24 cellular contexts compared by ENCODE assay signal in genomic region chr14:23323838-23324454, GRCh38. TPM values are rescaled to one million over a fixed set of nuclear protein-coding genes. Genes with fewer than 3 reads are reported as not detected.
DNase-seq lines count a peak whose midpoint lies in the region; ATAC-seq, FAIRE-seq and TF ChIP-seq lines count a peak whose summit lies in the region.
"Had no signal": no experiment of that assay in that cellular context is flagged by ENCODE, and none has a peak within 500 bp of the region (broad histone marks: within the 10 kb centered on the region; RNA-seq: fewer than 3 reads in every experiment).

No MANE protein-coding gene starts in this region.

- H2AFZ ChIP-seq in HepG2 (ENCODE audit: low read length) (no peak overlapping the region), smooth muscle cell (ENCODE audit: low read depth) (no peak overlapping the region)

- no peak overlapping the region for H3K27ac Mint-ChIP-seq in activated naive CD8-positive, alpha-beta T cell treated with anti-CD3 and anti-CD28 coated beads, Interleukin-2, amount 50 U/mL, for 24 hours
- H3K27ac Mint-ChIP-seq: activated naive CD4-positive, alpha-beta T cell treated with anti-CD3 and anti-CD28 coated beads, Interleukin-2, amount 10 ng/mL, durations not matched to agents 7 days and 5 days; T-helper 1 cell treated with Interleukin-12 subunit alpha and Interleukin-12 subunit beta and Interleukin-4 antibody, amounts not matched to agents 30 μg/mL and 1 μg/mL, for 36 hours had no signal

- H3K27ac ChIP-seq in HepG2 (ENCODE audit: extremely low read length, insufficient read depth, low read length) (no peak overlapping the region), right lobe of liver (no peak overlapping the region), smooth muscle cell (ENCODE audit: low read depth) (peak overlapping the region; percentile 98)
- H3K27ac ChIP-seq: HL-60, SJSA1 had no signal

- H3F3A ChIP-seq in smooth muscle cell (ENCODE audit: low read depth), result peaks cover 50% of the 10 kb centered on the region

- TF ChIP-seq CTCF in HepG2 (CRISPR knock-in tag; IDR thresholded peaks at IDR 0.05), result no peak
- TF ChIP-seq CTCF in right lobe of liver (IDR thresholded peaks at IDR 0.05), result no peak
- TF ChIP-seq CTCF in smooth muscle cell (IDR thresholded peaks at IDR 0.05; ENCODE audit: borderline replicate concordance, insufficient read depth, poor library complexity, severe bottlenecking), result no peak

- H3K4me3 ChIP-seq in HepG2 (replicated peaks in 1 of 3; ENCODE audit: insufficient read depth in 1 of 3, low read depth in 2 of 3, low read length in 3 of 3) (no peak overlapping the region), right lobe of liver (no peak overlapping the region), smooth muscle cell (peak overlapping the region; percentile 92)
- H3K4me3 ChIP-seq: SJSA1, thoracic aorta had no signal

- no peaks in the 10 kb centered on the region for H3K9me3 Mint-ChIP-seq in activated naive CD8-positive, alpha-beta T cell treated with anti-CD3 and anti-CD28 coated beads, Interleukin-2, amount 50 U/mL, for 24 hours

- intact Hi-C loops in HepG2 (cut with micrococcal nuclease; ENCODE audit: unreplicated experiment), result loop anchor here (2.0 kb wide), 1 partner anchor 233 kb away; the partner anchor contains the start of gene THTPA
- intact Hi-C loops in right lobe of liver (cut with DNase I), result no loop called here

- peak overlapping the region; percentile 94 for H3K4me3 Mint-ChIP-seq in activated naive CD8-positive, alpha-beta T cell treated with anti-CD3 and anti-CD28 coated beads, Interleukin-2, amount 50 U/mL, for 24 hours

- WGBS in HepG2 (ENCODE audit: low lambda C conversion rate), result 96% methylated on average over 18 of the region's 18 CpGs
- 82% methylated on average over 18 of the region's 18 CpGs for WGBS in right lobe of liver (ENCODE audit: insufficient coverage, low coverage, low lambda C conversion rate, missing lambda C conversion rate)
- 96% methylated on average over 18 of the region's 18 CpGs for WGBS in smooth muscle cell (ENCODE audit: low lambda C conversion rate)

- H3K4me1 Mint-ChIP-seq in activated naive CD8-positive, alpha-beta T cell treated with anti-CD3 and anti-CD28 coated beads, Interleukin-2, amount 50 U/mL, for 24 hours, result peaks cover 38% of the 10 kb centered on the region

- in situ Hi-C loops in HepG2 (cut with HindIII; ENCODE audit: extremely low pct_ligation_motif_present, low pct_unique_long_range_greater_than_20kb), result loop anchor here (5.0 to 25.0 kb wide), 2 partner anchors 233 to 813 kb away; partner anchors contain the start of genes EMC9, FITM1, PSME1 and PSME2

- FAIRE-seq in HepG2 (lab: Jason Lieb, UNC), result no peak
- no peak for FAIRE-seq in urothelium cell line (lab: Jason Lieb, UNC)
- FAIRE-seq: colon had no signal

- ATAC-seq in HepG2 (no peak), right lobe of liver (no peak), GM18519 (IDR thresholded peaks at IDR 0.05; ENCODE audit: low FRiP score, unreplicated experiment) (no peak)
- ATAC-seq in activated naive CD8-positive, alpha-beta T cell treated with anti-CD3 and anti-CD28 coated beads, Interleukin-2, amount 50 U/mL, for 24 hours, result no peak
- ATAC-seq: left lobe of liver, Panc1 had no signal

- H3K4me2 ChIP-seq in HepG2 (ENCODE audit: low read depth, low read length) (0 out of 2 replicates have a peak overlapping the region, but pooled peaks have one; percentile 0), smooth muscle cell (no peak overlapping the region)

- H3K9me3 ChIP-seq in HepG2 (ENCODE audit: low read length) (no peaks in the 10 kb centered on the region), right lobe of liver (no peaks in the 10 kb centered on the region), smooth muscle cell (replicated peaks; ENCODE audit: low read depth) (no peaks in the 10 kb centered on the region)
- H3K9me3 ChIP-seq: SJSA1, thoracic aorta had no signal

- POLR2A ChIA-PET in HepG2 (lab: Yijun Ruan, JAX), result interaction anchor here (1.6 to 13.2 kb wide), 3 partner anchors 19 to 229 kb away, joined by 5 to 1053 read pairs (median 165); partner anchors contain the start of genes ACIN1, BCL2L2, C14orf119 and HOMEZ

- H4K20me1 ChIP-seq in HepG2 (ENCODE audit: insufficient read depth, low read length) (peaks cover 11% of the 10 kb centered on the region; the same call in 1 of the 2 replicates), smooth muscle cell (ENCODE audit: low read depth) (peaks cover 33% of the 10 kb centered on the region)

- H3K36me3 Mint-ChIP-seq in activated naive CD8-positive, alpha-beta T cell treated with anti-CD3 and anti-CD28 coated beads, Interleukin-2, amount 50 U/mL, for 24 hours (ENCODE audit: low read depth), result peaks cover 38% of the 10 kb centered on the region

- H3K27me3 Mint-ChIP-seq in activated naive CD8-positive, alpha-beta T cell treated with anti-CD3 and anti-CD28 coated beads, Interleukin-2, amount 50 U/mL, for 24 hours, result peaks cover 2% of the 10 kb centered on the region
- H3K27me3 Mint-ChIP-seq: activated naive CD4-positive, alpha-beta T cell treated with anti-CD3 and anti-CD28 coated beads, Interleukin-2, amount 10 ng/mL, durations not matched to agents 7 days and 5 days had no signal

- H3K27me3 ChIP-seq in HepG2 (ENCODE audit: control insufficient read depth in 1 of 2, insufficient read depth in 2 of 2, low read length in 2 of 2) (peaks cover 0 to 6% of the 10 kb centered on the region in 2 experiments; a peak in 2 of 5 replicates), right lobe of liver (no peaks in the 10 kb centered on the region), smooth muscle cell (ENCODE audit: low read depth) (no peaks in the 10 kb centered on the region)
- H3K27me3 ChIP-seq: SJSA1 had no signal

- BruUV-seq in HepG2 (replicated peaks; lab: Mats Ljungman, UMichigan), result no TSS peak

- H3K36me3 ChIP-seq in HepG2 (replicated peaks in 1 of 2; ENCODE audit: control insufficient read depth in 1 of 2, insufficient read depth in 2 of 2, low read length in 2 of 2) (peaks cover 18 to 36% of the 10 kb centered on the region in 2 experiments), right lobe of liver (peaks cover 0 to 28% (median 13%) of the 10 kb centered on the region in 4 donors), smooth muscle cell (ENCODE audit: low read depth) (no peaks in the 10 kb centered on the region)

- DNase-seq in HepG2 (ENCODE audit: low spot score), result no peak
- DNase-seq in right lobe of liver, result no peak
- DNase-seq in activated naive CD8-positive, alpha-beta T cell treated with anti-CD3 and anti-CD28 coated beads, Interleukin-2, amount 50 U/mL, for 24 hours, result no peak
- DNase-seq in smooth muscle cell (lab: John Stamatoyannopoulos, UW; ENCODE audit: unreplicated experiment), result no peak
- DNase-seq in urothelium cell line (ENCODE audit: low spot score), result no peak
- DNase-seq: activated CD4-positive, alpha-beta T cell treated with anti-CD3 and anti-CD28 coated beads, Interleukin-2, amount 50 U/mL, for 4 hours; activated naive CD4-positive, alpha-beta T cell treated with anti-CD3 and anti-CD28 coated beads, Interleukin-2, amount 10 ng/mL, durations not matched to agents 7 days and 5 days; activated T-cell treated with anti-CD3 and anti-CD28 coated beads for 4 hours; DMS79 treated with DMSO at 0.1 percent for 48 hours; glutamatergic neuron; IMR-90; MM.1S; NCI-H1694; NCI-H774; occipital lobe; stimulated activated CD4-positive, alpha-beta T cell treated with anti-CD3 and anti-CD28 coated beads, Interleukin-15, amount 100 ng/mL, for 24 hours had no signal

- CTCF ChIA-PET in HepG2 (lab: Yijun Ruan, JAX; ENCODE audit: low intra/inter-chr PET ratio, low total read pairs), result no interaction called here

- TF ChIP-seq POLR2A in HepG2 (IDR thresholded peaks at IDR 0.05; ENCODE audit: insufficient read depth in 1 of 2, low read depth in 2 of 2, low read length in 2 of 2) (peak in 1 of 2 experiments; percentile 42; a peak in 1 of 4 replicates), right lobe of liver (IDR thresholded peaks at IDR 0.05) (no peak)

- TF ChIP-seq EP300 in HepG2 (IDR thresholded peaks at IDR 0.05; ENCODE audit: low read depth in 2 of 2, low read length in 2 of 2), result no peak
- no peak for TF ChIP-seq EP300 in HepG2 (CRISPR knock-in tag; IDR thresholded peaks at IDR 0.05; ENCODE audit: borderline replicate concordance)

- H3K4me1 ChIP-seq in HepG2 (ENCODE audit: insufficient read depth, low read length) (peaks cover 42% of the 10 kb centered on the region), right lobe of liver (peaks cover 0 to 22% (median 4%) of the 10 kb centered on the region in 4 donors), smooth muscle cell (ENCODE audit: low read depth) (peaks cover 19% of the 10 kb centered on the region)

- H3K79me2 ChIP-seq in HepG2 (ENCODE audit: insufficient read depth, low read length) (peaks cover 23% of the 10 kb centered on the region), smooth muscle cell (ENCODE audit: low read depth) (peaks cover 25% of the 10 kb centered on the region)

- H3K9ac ChIP-seq in HepG2 (ENCODE audit: insufficient read depth, low read depth, low read length) (no peak overlapping the region), smooth muscle cell (ENCODE audit: low read depth) (no peak overlapping the region)

- no peak for TF ChIP-seq RAD21 in HepG2 (CRISPR knock-in tag; IDR thresholded peaks at IDR 0.05)

RNA-seq across cellular contexts. Expression of gene PABPN1, which starts 2.7 kb away (rescaled TPM):
- total RNA-seq in HepG2 (2016; rRNA removed; fragmentation: Illumina TruSeq; extraction: Trizol), result 173 and 233 TPM in 2 replicates
- 164 and 170 TPM in 2 replicates for total RNA-seq in HepG2 (2016; cell fraction: cytosol; rRNA removed; fragmentation: Illumina TruSeq; extraction: Trizol; ENCODE audit: low read depth)
- 151 and 261 TPM in 2 replicates for total RNA-seq in HepG2 (2016; cell fraction: insoluble cytoplasmic fraction; rRNA removed; fragmentation: Illumina TruSeq; extraction: Trizol)
- 240 and 258 TPM in 2 replicates for total RNA-seq in HepG2 (2016; cell fraction: membrane; rRNA removed; fragmentation: Illumina TruSeq; extraction: Trizol)
- 233 and 257 TPM in 2 replicates for total RNA-seq in HepG2 (2016; cell fraction: nucleus; rRNA removed; fragmentation: Illumina TruSeq; extraction: Trizol)
- polyA plus RNA-seq in HepG2 (2011; rRNA removed), result 524 and 560 TPM in 2 replicates
- polyA plus RNA-seq in HepG2 (2011; cell fraction: cytosol; rRNA removed), result 223 and 254 TPM in 2 replicates
- 1,653 and 1,890 TPM in 2 replicates for polyA plus RNA-seq in HepG2 (2011; cell fraction: nucleus; rRNA removed)
- polyA plus RNA-seq in HepG2 (2012), result 250 and 273 TPM in 2 replicates
- polyA plus RNA-seq in HepG2 (2016; cell fraction: cytosol; fragmentation: Illumina TruSeq; extraction: Trizol; ENCODE audit: low read depth), result 203 and 217 TPM in 2 replicates
- 267 and 292 TPM in 2 replicates for polyA plus RNA-seq in HepG2 (2016; cell fraction: insoluble cytoplasmic fraction; fragmentation: Illumina TruSeq; extraction: Trizol; ENCODE audit: low read depth)
- polyA plus RNA-seq in HepG2 (2016; cell fraction: membrane; fragmentation: Illumina TruSeq; extraction: Trizol; ENCODE audit: low read depth), result 282 and 307 TPM in 2 replicates
- polyA plus RNA-seq in HepG2 (2016; cell fraction: nucleus; fragmentation: Illumina TruSeq; extraction: Trizol; ENCODE audit: insufficient read depth, low read depth), result 742 and 751 TPM in 2 replicates
- polyA minus RNA-seq in HepG2 (2011; rRNA and poly(A)+ RNA removed; ENCODE audit: low replicate concordance), result 87.7 and 98.1 TPM in 2 replicates
- polyA minus RNA-seq in HepG2 (2011; cell fraction: cytosol; rRNA and poly(A)+ RNA removed), result 48.4 and 51.4 TPM in 2 replicates
- 305 and 331 TPM in 2 replicates for polyA minus RNA-seq in HepG2 (2011; cell fraction: nucleus; rRNA and poly(A)+ RNA removed)
- total RNA-seq in right lobe of liver, result 10 to 100 TPM; 23.6 to 95.3 (median 64.6) TPM
- total RNA-seq in smooth muscle cell, result 48.3 and 52.3 TPM in 2 replicates
- 139 and 156 TPM in 2 replicates for polyA plus RNA-seq in smooth muscle cell

RNA-seq across cellular contexts. Expression of gene BCL2L2, which starts 17.3 kb away (rescaled TPM):
- total RNA-seq in HepG2 (2016; rRNA removed; fragmentation: Illumina TruSeq; extraction: Trizol) (26.6 and 28.1 TPM in 2 replicates), right lobe of liver (10 to 100 TPM in 4 of 6 experiments, 1 to 10 TPM in 2; 8.8 to 15.8 (median 12.1) TPM), smooth muscle cell (11.7 and 13.2 TPM in 2 replicates)
- 5.8 and 7.1 TPM in 2 replicates for total RNA-seq in HepG2 (2016; cell fraction: cytosol; rRNA removed; fragmentation: Illumina TruSeq; extraction: Trizol; ENCODE audit: low read depth)
- 23.5 and 29.8 TPM in 2 replicates for total RNA-seq in HepG2 (2016; cell fraction: insoluble cytoplasmic fraction; rRNA removed; fragmentation: Illumina TruSeq; extraction: Trizol)
- 24.4 and 25.0 TPM in 2 replicates for total RNA-seq in HepG2 (2016; cell fraction: membrane; rRNA removed; fragmentation: Illumina TruSeq; extraction: Trizol)
- 38.0 and 39.0 TPM in 2 replicates for total RNA-seq in HepG2 (2016; cell fraction: nucleus; rRNA removed; fragmentation: Illumina TruSeq; extraction: Trizol)
- polyA plus RNA-seq in HepG2 (2011; rRNA removed) (49.8 and 58.5 TPM in 2 replicates), smooth muscle cell (1.6 and 2.0 TPM in 2 replicates)
- 47.5 and 52.5 TPM in 2 replicates for polyA plus RNA-seq in HepG2 (2011; cell fraction: cytosol; rRNA removed)
- polyA plus RNA-seq in HepG2 (2011; cell fraction: nucleus; rRNA removed), result 125 and 134 TPM in 2 replicates
- 58.4 and 61.4 TPM in 2 replicates for polyA plus RNA-seq in HepG2 (2012)
- polyA plus RNA-seq in HepG2 (2016; cell fraction: cytosol; fragmentation: Illumina TruSeq; extraction: Trizol; ENCODE audit: low read depth), result 5.0 and 5.6 TPM in 2 replicates
- 24.9 and 26.1 TPM in 2 replicates for polyA plus RNA-seq in HepG2 (2016; cell fraction: insoluble cytoplasmic fraction; fragmentation: Illumina TruSeq; extraction: Trizol; ENCODE audit: low read depth)
- polyA plus RNA-seq in HepG2 (2016; cell fraction: membrane; fragmentation: Illumina TruSeq; extraction: Trizol; ENCODE audit: low read depth), result 16.9 and 17.1 TPM in 2 replicates
- polyA plus RNA-seq in HepG2 (2016; cell fraction: nucleus; fragmentation: Illumina TruSeq; extraction: Trizol; ENCODE audit: insufficient read depth, low read depth), result 62.1 and 68.2 TPM in 2 replicates
- polyA minus RNA-seq in HepG2 (2011; rRNA and poly(A)+ RNA removed; ENCODE audit: low replicate concordance), result 14.9 and 41.6 TPM in 2 replicates
- polyA minus RNA-seq in HepG2 (2011; cell fraction: cytosol; rRNA and poly(A)+ RNA removed), result 15.1 and 17.5 TPM in 2 replicates
- polyA minus RNA-seq in HepG2 (2011; cell fraction: nucleus; rRNA and poly(A)+ RNA removed), result 64.5 and 72.0 TPM in 2 replicates

RNA-seq across cellular contexts. Expression of gene PPP1R3E, which starts 21.3 kb away (rescaled TPM):
- 8.3 and 16.5 TPM in 2 replicates for total RNA-seq in HepG2 (2016; rRNA removed; fragmentation: Illumina TruSeq; extraction: Trizol)
- total RNA-seq in HepG2 (2016; cell fraction: cytosol; rRNA removed; fragmentation: Illumina TruSeq; extraction: Trizol; ENCODE audit: low read depth), result 2.5 and 3.0 TPM in 2 replicates
- total RNA-seq in HepG2 (2016; cell fraction: insoluble cytoplasmic fraction; rRNA removed; fragmentation: Illumina TruSeq; extraction: Trizol), result 8.0 and 15.9 TPM in 2 replicates
- 7.4 and 8.8 TPM in 2 replicates for total RNA-seq in HepG2 (2016; cell fraction: membrane; rRNA removed; fragmentation: Illumina TruSeq; extraction: Trizol)
- total RNA-seq in HepG2 (2016; cell fraction: nucleus; rRNA removed; fragmentation: Illumina TruSeq; extraction: Trizol), result 19.8 and 23.1 TPM in 2 replicates
- 22.5 and 26.5 TPM in 2 replicates for polyA plus RNA-seq in HepG2 (2011; rRNA removed)
- 7.4 and 8.8 TPM in 2 replicates for polyA plus RNA-seq in HepG2 (2011; cell fraction: cytosol; rRNA removed)
- polyA plus RNA-seq in HepG2 (2011; cell fraction: nucleus; rRNA removed), result 76.6 and 82.6 TPM in 2 replicates
- polyA plus RNA-seq in HepG2 (2012), result 17.5 and 26.4 TPM in 2 replicates
- polyA plus RNA-seq in HepG2 (2016; cell fraction: cytosol; fragmentation: Illumina TruSeq; extraction: Trizol; ENCODE audit: low read depth), result 3.7 and 5.1 TPM in 2 replicates
- polyA plus RNA-seq in HepG2 (2016; cell fraction: insoluble cytoplasmic fraction; fragmentation: Illumina TruSeq; extraction: Trizol; ENCODE audit: low read depth), result 11.7 and 14.7 TPM in 2 replicates
- 7.2 and 7.4 TPM in 2 replicates for polyA plus RNA-seq in HepG2 (2016; cell fraction: membrane; fragmentation: Illumina TruSeq; extraction: Trizol; ENCODE audit: low read depth)
- polyA plus RNA-seq in HepG2 (2016; cell fraction: nucleus; fragmentation: Illumina TruSeq; extraction: Trizol; ENCODE audit: insufficient read depth, low read depth), result 47.6 and 61.8 TPM in 2 replicates
- 10.2 and 19.7 TPM in 2 replicates for polyA minus RNA-seq in HepG2 (2011; rRNA and poly(A)+ RNA removed; ENCODE audit: low replicate concordance)
- polyA minus RNA-seq in HepG2 (2011; cell fraction: cytosol; rRNA and poly(A)+ RNA removed), result 2.6 and 4.5 TPM in 2 replicates
- polyA minus RNA-seq in HepG2 (2011; cell fraction: nucleus; rRNA and poly(A)+ RNA removed), result 55.5 and 56.2 TPM in 2 replicates
- total RNA-seq in right lobe of liver, result 10 to 100 TPM in 2 of 6 experiments, 1 to 10 TPM in 4; 4.0 to 11.1 (median 8.1) TPM
- total RNA-seq in smooth muscle cell, result 1.7 and 2.0 TPM in 2 replicates
- 0.71 and 1.5 TPM in 2 replicates for polyA plus RNA-seq in smooth muscle cell

RNA-seq across cellular contexts. Expression of gene SLC22A17, which starts 28.7 kb away (rescaled TPM):
- total RNA-seq in HepG2 (2016; rRNA removed; fragmentation: Illumina TruSeq; extraction: Trizol), result 0.48 and 0.95 TPM in 2 replicates
- total RNA-seq in HepG2 (2016; cell fraction: cytosol; rRNA removed; fragmentation: Illumina TruSeq; extraction: Trizol; ENCODE audit: low read depth), result 0.30 TPM in 1 of 2 replicates, not detected in the other
- total RNA-seq in HepG2 (2016; cell fraction: insoluble cytoplasmic fraction; rRNA removed; fragmentation: Illumina TruSeq; extraction: Trizol), result 0.21 and 0.91 TPM in 2 replicates
- 0.12 and 0.31 TPM in 2 replicates for total RNA-seq in HepG2 (2016; cell fraction: membrane; rRNA removed; fragmentation: Illumina TruSeq; extraction: Trizol)
- 1.2 TPM in 2 replicates for total RNA-seq in HepG2 (2016; cell fraction: nucleus; rRNA removed; fragmentation: Illumina TruSeq; extraction: Trizol)
- polyA plus RNA-seq in HepG2 (2011; rRNA removed), result 1.1 and 1.8 TPM in 2 replicates
- 0.69 and 0.98 TPM in 2 replicates for polyA plus RNA-seq in HepG2 (2011; cell fraction: cytosol; rRNA removed)
- 9.4 and 11.6 TPM in 2 replicates for polyA plus RNA-seq in HepG2 (2011; cell fraction: nucleus; rRNA removed)
- 1.7 and 2.3 TPM in 2 replicates for polyA plus RNA-seq in HepG2 (2012)
- 0.12 and 0.14 TPM in 2 replicates for polyA plus RNA-seq in HepG2 (2016; cell fraction: cytosol; fragmentation: Illumina TruSeq; extraction: Trizol; ENCODE audit: low read depth)
- polyA plus RNA-seq in HepG2 (2016; cell fraction: insoluble cytoplasmic fraction; fragmentation: Illumina TruSeq; extraction: Trizol; ENCODE audit: low read depth), result 0.27 and 0.67 TPM in 2 replicates
- polyA plus RNA-seq in HepG2 (2016; cell fraction: membrane; fragmentation: Illumina TruSeq; extraction: Trizol; ENCODE audit: low read depth), result 0.16 and 0.19 TPM in 2 replicates
- 3.6 and 3.8 TPM in 2 replicates for polyA plus RNA-seq in HepG2 (2016; cell fraction: nucleus; fragmentation: Illumina TruSeq; extraction: Trizol; ENCODE audit: insufficient read depth, low read depth)
- 3.1 TPM in 1 of 2 replicates, not detected in the other for polyA minus RNA-seq in HepG2 (2011; rRNA and poly(A)+ RNA removed; ENCODE audit: low replicate concordance)
- polyA minus RNA-seq in HepG2 (2011; cell fraction: cytosol; rRNA and poly(A)+ RNA removed), result 0.59 and 1.5 TPM in 2 replicates
- 0.99 and 1.9 TPM in 2 replicates for polyA minus RNA-seq in HepG2 (2011; cell fraction: nucleus; rRNA and poly(A)+ RNA removed)
- 1 to 10 TPM; 1.5 to 2.7 (median 2.1) TPM for total RNA-seq in right lobe of liver
- 70.3 and 81.0 TPM in 2 replicates for total RNA-seq in smooth muscle cell
- polyA plus RNA-seq in smooth muscle cell, result 127 and 134 TPM in 2 replicates

RNA-seq across cellular contexts. Expression of gene HOMEZ, which starts 38.0 kb away (rescaled TPM):
- 13.6 and 14.5 TPM in 2 replicates for total RNA-seq in HepG2 (2016; rRNA removed; fragmentation: Illumina TruSeq; extraction: Trizol)
- total RNA-seq in HepG2 (2016; cell fraction: cytosol; rRNA removed; fragmentation: Illumina TruSeq; extraction: Trizol; ENCODE audit: low read depth), result 11.3 and 13.1 TPM in 2 replicates
- 10.5 and 16.1 TPM in 2 replicates for total RNA-seq in HepG2 (2016; cell fraction: insoluble cytoplasmic fraction; rRNA removed; fragmentation: Illumina TruSeq; extraction: Trizol)
- 14.8 and 16.4 TPM in 2 replicates for total RNA-seq in HepG2 (2016; cell fraction: membrane; rRNA removed; fragmentation: Illumina TruSeq; extraction: Trizol)
- 10.9 and 15.9 TPM in 2 replicates for total RNA-seq in HepG2 (2016; cell fraction: nucleus; rRNA removed; fragmentation: Illumina TruSeq; extraction: Trizol)
- polyA plus RNA-seq in HepG2 (2011; rRNA removed), result 31.8 and 35.0 TPM in 2 replicates
- 26.7 and 26.8 TPM in 2 replicates for polyA plus RNA-seq in HepG2 (2011; cell fraction: cytosol; rRNA removed)
- polyA plus RNA-seq in HepG2 (2011; cell fraction: nucleus; rRNA removed), result 13.9 and 15.8 TPM in 2 replicates
- polyA plus RNA-seq in HepG2 (2012), result 11.3 and 15.2 TPM in 2 replicates
- 29.8 and 33.7 TPM in 2 replicates for polyA plus RNA-seq in HepG2 (2016; cell fraction: cytosol; fragmentation: Illumina TruSeq; extraction: Trizol; ENCODE audit: low read depth)
- 16.7 and 23.2 TPM in 2 replicates for polyA plus RNA-seq in HepG2 (2016; cell fraction: insoluble cytoplasmic fraction; fragmentation: Illumina TruSeq; extraction: Trizol; ENCODE audit: low read depth)
- polyA plus RNA-seq in HepG2 (2016; cell fraction: membrane; fragmentation: Illumina TruSeq; extraction: Trizol; ENCODE audit: low read depth), result 23.7 and 26.4 TPM in 2 replicates
- 20.7 and 24.1 TPM in 2 replicates for polyA plus RNA-seq in HepG2 (2016; cell fraction: nucleus; fragmentation: Illumina TruSeq; extraction: Trizol; ENCODE audit: insufficient read depth, low read depth)
- 56.0 and 72.1 TPM in 2 replicates for polyA minus RNA-seq in HepG2 (2011; rRNA and poly(A)+ RNA removed; ENCODE audit: low replicate concordance)
- 22.0 and 25.8 TPM in 2 replicates for polyA minus RNA-seq in HepG2 (2011; cell fraction: cytosol; rRNA and poly(A)+ RNA removed)
- polyA minus RNA-seq in HepG2 (2011; cell fraction: nucleus; rRNA and poly(A)+ RNA removed), result 19.6 and 28.8 TPM in 2 replicates
- total RNA-seq in right lobe of liver, result 1 to 10 TPM; 3.4 to 8.8 (median 5.3) TPM
- total RNA-seq in smooth muscle cell, result 5.0 and 5.4 TPM in 2 replicates
- 4.9 and 5.1 TPM in 2 replicates for polyA plus RNA-seq in smooth muscle cell
